27 cellular contexts compared by ENCODE assay signal in the genomic region with DNA sequence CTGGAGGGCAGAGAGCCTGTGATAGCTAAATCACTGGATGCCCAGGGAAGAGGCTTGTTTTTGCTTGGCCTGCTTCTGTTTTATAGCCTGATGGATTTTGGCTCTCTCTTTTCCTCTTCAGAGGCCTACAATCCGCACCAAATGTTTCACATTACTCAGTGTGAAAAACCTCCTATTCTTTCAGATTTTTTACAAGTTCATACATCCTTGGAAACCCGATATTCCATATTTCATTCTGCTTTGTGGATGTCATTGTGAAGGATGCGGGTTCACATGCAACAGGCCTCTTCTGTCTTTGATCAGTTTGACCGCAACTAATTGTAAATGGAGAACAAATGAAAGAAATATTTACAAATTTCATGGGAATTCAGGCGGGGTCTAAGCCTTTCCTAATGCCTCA.
"Had no signal": no experiment of that assay in that cellular context is flagged by ENCODE, and none has a peak within 500 bp of the region (broad histone marks: within the 10 kb centered on the region; RNA-seq: fewer than 3 reads in every experiment).

No MANE protein-coding gene starts in this region.

- ATAC-seq: activated CD8-positive, alpha-beta T cell treated with anti-CD3 and anti-CD28 coated beads, Interleukin-2, amount 10 ng/mL, durations not matched to agents 7 days and 5 days; PC-3; T-helper 17 cell; WTC11 had no signal

- DNase-seq: activated CD4-positive, alpha-beta T cell treated with anti-CD3 and anti-CD28 coated beads for 48 hours; activated CD4-positive, alpha-beta T cell treated with anti-CD3 and anti-CD28 coated beads, Interleukin-2, amount 50 U/mL, for 4 hours; activated CD4-positive, CD25-positive, alpha-beta regulatory T cell treated with anti-CD3 and anti-CD28 coated beads, Interleukin-2, amount 50 U/mL, for 72 hours; activated CD8-positive, alpha-beta memory T cell treated with anti-CD3 and anti-CD28 coated beads, Interleukin-2, amount 50 U/mL, for 48 hours; activated CD8-positive, alpha-beta T cell treated with anti-CD3 and anti-CD28 coated beads, Interleukin-2, amount 10 ng/mL, durations not matched to agents 7 days and 5 days; activated naive CD4-positive, alpha-beta T cell treated with anti-CD3 and anti-CD28 coated beads, Interleukin-2, amount 50 U/mL, for 16 hours; activated naive CD8-positive, alpha-beta T cell treated with anti-CD3 and anti-CD28 coated beads, Interleukin-2, amount 10 ng/mL, durations not matched to agents 7 days and 5 days; activated T-cell treated with anti-CD3 and anti-CD28 coated beads, Interleukin-2, amount 50 U/mL, for 1 hour; adrenal gland; aorta; IMR-90; Kasumi-1; KBM-7; NCI-H1105 treated with DMSO at 0.1 percent for 48 hours; NCI-H1436 treated with DMSO at 0.1 percent for 48 hours; NCI-H187; NCI-H2081; NCI-H2171 treated with DMSO at 0.1 percent for 48 hours; NCI-H345; NCI-H510A treated with DMSO at 0.1 percent for 48 hours; NCI-H69; PC-3; SHP77 treated with DMSO at 0.1 percent for 48 hours; T-helper 17 cell; T-helper 9 cell had no signal

- H3K27ac ChIP-seq: adrenal gland, cardiac muscle cell had no signal

- H3K36me3 ChIP-seq: adrenal gland, cardiac muscle cell had no signal

- H3K4me1 ChIP-seq: adrenal gland had no signal

- H3K9me3 ChIP-seq: adrenal gland had no signal

- H3K27me3 ChIP-seq: adrenal gland, cardiac muscle cell had no signal

- H3K4me3 ChIP-seq: adrenal gland, cardiac muscle cell had no signal
